In the genomic region with DNA sequence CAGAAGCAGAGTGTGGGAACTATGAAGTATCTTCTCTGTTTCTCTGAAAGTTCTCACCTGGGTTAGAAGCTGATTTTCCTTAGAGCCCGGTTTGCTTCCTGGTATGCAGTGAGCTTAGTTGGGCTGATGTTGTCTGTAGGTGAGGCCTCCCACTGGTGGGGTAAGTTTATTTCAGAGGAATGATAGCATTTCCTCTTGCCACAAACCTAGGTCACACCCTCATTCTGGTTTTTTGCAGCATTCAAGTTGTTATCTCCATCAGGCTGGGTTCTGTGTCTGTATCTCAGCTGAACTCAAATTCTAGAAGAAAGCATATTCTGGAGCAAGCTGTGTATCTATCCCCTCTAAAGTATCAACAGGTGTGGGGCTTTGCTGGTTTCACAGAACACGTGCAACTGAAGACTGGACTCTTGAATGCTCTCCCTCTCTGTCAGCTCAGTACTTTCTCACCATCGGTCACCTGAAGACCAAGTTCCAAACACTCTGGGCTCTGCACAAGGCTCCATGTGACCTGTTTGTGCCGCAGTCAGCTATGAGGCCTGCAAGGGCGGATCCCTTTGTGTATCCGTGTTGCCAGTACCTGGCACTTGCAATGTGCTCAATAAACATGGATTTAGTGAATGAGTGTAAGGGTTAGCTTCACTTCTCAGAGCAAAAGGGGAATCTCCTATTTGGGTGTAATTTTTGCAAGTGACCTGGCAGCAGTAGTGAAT, we compare ENCODE assay signal across 16 cellular contexts. TPM values are rescaled to one million over a fixed set of nuclear protein-coding genes. Genes with fewer than 3 reads are reported as not detected.
DNase-seq lines count a peak whose midpoint lies in the region; ATAC-seq, FAIRE-seq and TF ChIP-seq lines count a peak whose summit lies in the region.
"Had no signal": no experiment of that assay in that cellular context is flagged by ENCODE, and none has a peak within 500 bp of the region (broad histone marks: within the 10 kb centered on the region; RNA-seq: fewer than 3 reads in every experiment).

No MANE protein-coding gene starts in this region.

- POLR2A ChIA-PET in GM12878 (lab: Charles Lee), result interaction anchor here (3.7 kb wide), 1 partner anchor 40 kb away, joined by 10 read pairs; no protein-coding TSS in a partner anchor

- WGBS in GM12878 (ENCODE audit: insufficient coverage, insufficient replicate concordance, low lambda C conversion rate, missing lambda C conversion rate), result 34% methylated on average over 6 of the region's 6 CpGs

- CTCF ChIA-PET in GM12878 (lab: Yijun Ruan, JAX), result interaction anchor here (0.7 to 2.1 kb wide), 4 partner anchors 10 to 179 kb away, joined by 3 to 8 read pairs (median 3); no protein-coding TSS in a partner anchor

- TF ChIP-seq CTCF in GM12878 (IDR thresholded peaks at IDR 0.05 in 2 of 3, conservative IDR thresholded peaks at IDR 0.05 in 1 of 3; ENCODE audit: control insufficient read depth in 2 of 3, extremely low read depth in 1 of 3, insufficient read depth in 1 of 3, low read depth in 3 of 3, low read length in 3 of 3), result no peak
- no peak for TF ChIP-seq CTCF in glutamatergic neuron (IDR thresholded peaks at IDR 0.05; ENCODE audit: partially characterized antibody, unreplicated experiment)
- no peak for TF ChIP-seq CTCF in osteoblast (IDR thresholded peaks at IDR 0.05; ENCODE audit: extremely low read depth, low read depth, low read length)

- TF ChIP-seq RAD21 in GM12878 (IDR thresholded peaks at IDR 0.05; ENCODE audit: insufficient read depth, low read depth, low read length), result no peak

- H3K9me3 ChIP-seq in GM12878 (replicated peaks; ENCODE audit: control insufficient read depth, insufficient read depth, low read length), result no peaks in the 10 kb centered on the region; the same call in 2 of the 3 replicates
- H3K9me3 ChIP-seq in osteoblast (ENCODE audit: low read depth, low read length), result no peaks in the 10 kb centered on the region
- H3K9me3 ChIP-seq: SJSA1 had no signal

- TF ChIP-seq POLR2A in GM12878 (IDR thresholded peaks at IDR 0.05; ENCODE audit: low read depth, low read length), result no peak

- RAD21 ChIA-PET in GM12878 (lab: Charles Lee; ENCODE audit: unreplicated experiment), result interaction anchor here (0.7 to 2.6 kb wide), 3 partner anchors 39 to 138 kb away, joined by 3 to 16 read pairs (median 3); no protein-coding TSS in a partner anchor

- FAIRE-seq in GM12878 (lab: Jason Lieb, UNC), result no peak

- intact Hi-C loops in GM12878 (cut with micrococcal nuclease; ENCODE audit: unreplicated experiment), result loop anchor here (2.0 kb wide), 1 partner anchor 40 kb away; no protein-coding TSS in a partner anchor

- ATAC-seq in GM12878 (peak; percentile 71), GM19397 (IDR thresholded peaks at IDR 0.05; ENCODE audit: unreplicated experiment) (no peak)

- no peak overlapping the region for H3K4me2 ChIP-seq in GM12878 (ENCODE audit: control insufficient read depth, insufficient read depth)
- no peak overlapping the region for H3K4me2 ChIP-seq in osteoblast (ENCODE audit: insufficient read depth, low read length)

- peaks cover 2% of the 10 kb centered on the region for H3K9me3 Mint-ChIP-seq in glutamatergic neuron (ENCODE audit: unreplicated experiment)

- H4K20me1 ChIP-seq in GM12878 (ENCODE audit: control insufficient read depth, insufficient read depth) (no peaks in the 10 kb centered on the region), osteoblast (ENCODE audit: insufficient read depth, low read length) (no peaks in the 10 kb centered on the region)

- H3K4me3 Mint-ChIP-seq in glutamatergic neuron (ENCODE audit: unreplicated experiment), result no peak overlapping the region

- H2AFZ ChIP-seq in GM12878 (ENCODE audit: control insufficient read depth, low read depth, low read length) (no peak overlapping the region), osteoblast (ENCODE audit: low read length) (peak overlapping the region; percentile 33)

- no peaks in the 10 kb centered on the region for H3K79me2 ChIP-seq in GM12878 (ENCODE audit: control insufficient read depth, insufficient read depth, low read length)
- no peaks in the 10 kb centered on the region for H3K79me2 ChIP-seq in osteoblast (ENCODE audit: insufficient read depth, low read length)

- peak overlapping the region; percentile 72 for H3K27ac Mint-ChIP-seq in glutamatergic neuron (ENCODE audit: unreplicated experiment)

- H3K4me1 Mint-ChIP-seq in glutamatergic neuron (ENCODE audit: low read depth, unreplicated experiment), result peaks cover 8% of the 10 kb centered on the region

- H3K27me3 ChIP-seq in GM12878 (replicated peaks in 1 of 2; ENCODE audit: control insufficient read depth in 2 of 2, insufficient read depth in 2 of 2, low read length in 1 of 2), result no peaks in the 10 kb centered on the region
- H3K27me3 ChIP-seq in osteoblast (ENCODE audit: insufficient read depth, low read length), result no peaks in the 10 kb centered on the region
- H3K27me3 ChIP-seq: SJSA1 had no signal

- H3K27ac ChIP-seq in GM12878 (ENCODE audit: control insufficient read depth, insufficient read depth) (no peak overlapping the region), osteoblast (ENCODE audit: low read depth, low read length) (no peak overlapping the region)
- H3K27ac ChIP-seq: 22Rv1, SJSA1 had no signal

- in situ Hi-C loops in GM12878 (cut with MboI), result no loop called here

- SMC1A ChIA-PET in GM12878 (lab: Charles Lee; ENCODE audit: uncharacterized antibody, unreplicated experiment), result interaction anchor here (0.7 to 2.8 kb wide), 7 partner anchors 8 to 180 kb away, joined by 3 to 16 read pairs (median 3); no protein-coding TSS in a partner anchor

- H3K4me1 ChIP-seq in GM12878 (ENCODE audit: control insufficient read depth, insufficient read depth, low read length), result no peaks in the 10 kb centered on the region; the same call in 1 of the 2 replicates
- peaks cover 18% of the 10 kb centered on the region for H3K4me1 ChIP-seq in osteoblast (ENCODE audit: insufficient read depth, low read length)

- no peaks in the 10 kb centered on the region for H3K36me3 ChIP-seq in GM12878 (ENCODE audit: control insufficient read depth in 2 of 2, insufficient read depth in 2 of 2, low read length in 1 of 2)
- no peaks in the 10 kb centered on the region for H3K36me3 ChIP-seq in osteoblast (ENCODE audit: insufficient read depth, low read length)
- H3K36me3 ChIP-seq: SJSA1 had no signal

- H3K27me3 Mint-ChIP-seq in glutamatergic neuron (ENCODE audit: unreplicated experiment), result no peaks in the 10 kb centered on the region

- H3K36me3 Mint-ChIP-seq in glutamatergic neuron (ENCODE audit: unreplicated experiment), result no peaks in the 10 kb centered on the region
- H3K36me3 Mint-ChIP-seq: CD14-positive monocyte had no signal

- H3K9ac ChIP-seq in GM12878 (ENCODE audit: control insufficient read depth, insufficient read depth, low read length), result no peak overlapping the region

- no peak for TF ChIP-seq EP300 in GM12878 (IDR thresholded peaks at IDR 0.05; ENCODE audit: borderline replicate concordance in 1 of 2, control insufficient read depth in 1 of 2, low read depth in 2 of 2, low read length in 2 of 2)

- H3K4me3 ChIP-seq in GM12878, result no peak overlapping the region
- H3K4me3 ChIP-seq in osteoblast (ENCODE audit: insufficient read depth, low read length), result no peak overlapping the region
- H3K4me3 ChIP-seq: SJSA1 had no signal

- BruUV-seq in GM12878 (replicated peaks; lab: Mats Ljungman, UMichigan), result no TSS peak

- DNase-seq in NOMO-1 treated with DMSO at 0.1 percent for 48 hours (lab: John Stamatoyannopoulos, UW; ENCODE audit: unreplicated experiment) (peak; percentile 47), NOMO-1 treated with dmso at 0.1 percent for 144 hours (lab: John Stamatoyannopoulos, UW; ENCODE audit: unreplicated experiment) (no peak), GM12878 (ENCODE audit: low read depth, low spot score) (no peak), glutamatergic neuron (no peak), osteoblast (ENCODE audit: insufficient read length, low spot score, missing footprints) (no peak), middle frontal gyrus (ENCODE audit: extremely low spot score, low spot score) (no peak), SIG-M5 treated with dmso at 0.1 percent for 504 hours (lab: John Stamatoyannopoulos, UW; ENCODE audit: unreplicated experiment) (no peak)
- DNase-seq: DMS79 treated with DMSO at 0.1 percent for 48 hours, NCI-H1417, NCI-H187, NCI-H345, NCI-H524 treated with DMSO at 0.1 percent for 48 hours had no signal

TF ChIP-seq in GM12878, 131 proteins besides CTCF, POLR2A, EP300 and RAD21 (continues in another document):
- no peak for TF ChIP-seq RCOR1 (conservative IDR thresholded peaks at IDR 0.05; ENCODE audit: low read depth, low read length)
- TF ChIP-seq IKZF2 (IDR thresholded peaks at IDR 0.05), result no peak
- no peak for TF ChIP-seq PML (IDR thresholded peaks at IDR 0.05; ENCODE audit: low read length)
- TF ChIP-seq RUNX3 (IDR thresholded peaks at IDR 0.05; ENCODE audit: low read length), result no peak

RNA-seq across cellular contexts. Expression of a gene that starts 49.5 kb away (rescaled TPM):
- 38.6 and 46.9 TPM in 2 replicates for total RNA-seq in GM12878 (2013; cell fraction: nucleolus; rRNA removed)
- 1.2 and 1.6 TPM in 2 replicates for total RNA-seq in GM12878 (2014; rRNA removed)
- 1.8 TPM in 2 replicates for total RNA-seq in GM12878 (2014; rRNA removed; fragmentation: Illumina TruSeq; extraction: Trizol)
- 1.5 and 2.1 TPM in 2 replicates for total RNA-seq in GM12878 (2021)
- polyA plus RNA-seq in GM12878 (2011; ENCODE audit: low read depth), result 1.5 TPM
- 40.6 and 48.2 TPM in 2 replicates for polyA plus RNA-seq in GM12878 (2011; rRNA removed)
- polyA plus RNA-seq in GM12878 (2011; cell fraction: cytosol; rRNA removed), result 17.4 and 17.6 TPM in 2 replicates
- 78.0 and 79.8 TPM in 2 replicates for polyA plus RNA-seq in GM12878 (2011; cell fraction: nucleus; rRNA removed)
- 3.7 and 4.3 TPM in 2 replicates for polyA plus RNA-seq in GM12878 (2012)
- polyA plus RNA-seq in GM12878 (2014; fragmentation: Illumina TruSeq; extraction: Trizol), result 1.9 and 3.3 TPM in 2 replicates
- 1 to 10 TPM in 1 of 2 experiments, under 1 TPM in 1; 0.08 to 1.3 TPM for polyA plus RNA-seq in GM12878 (2014; fragmentation: Nextera tagmentation; extraction: Ambion mirVana)
- 2.0 and 2.6 TPM in 2 replicates for polyA plus RNA-seq in GM12878 (2014; rRNA removed)
- 1 to 10 TPM; 1.2 to 1.7 TPM for polyA plus RNA-seq in GM12878 (2016; fragmentation: Nextera tagmentation; extraction: Ambion mirVana)
- polyA minus RNA-seq in GM12878 (2011; rRNA and poly(A)+ RNA removed), result 33.9 and 37.0 TPM in 2 replicates
- polyA minus RNA-seq in GM12878 (2011; cell fraction: cytosol; rRNA and poly(A)+ RNA removed), result 10.3 and 12.8 TPM in 2 replicates
- polyA minus RNA-seq in GM12878 (2011; cell fraction: nucleus; rRNA and poly(A)+ RNA removed), result 14.0 and 35.6 TPM in 2 replicates
- 72.5 TPM for total RNA-seq in glutamatergic neuron (ENCODE audit: unreplicated experiment)
- total RNA-seq in osteoblast, result 54.3 and 56.6 TPM in 2 replicates
